In genomic region chr3:117399311-117400068, GRCh38 we compare ENCODE assay signal across 9 cellular contexts.
DNase-seq lines count a peak whose midpoint lies in the region; ATAC-seq and TF ChIP-seq lines count a peak whose summit lies in the region.
"Had no signal": no experiment of that assay in that cellular context is flagged by ENCODE, and none has a peak within 500 bp of the region (broad histone marks: within the 10 kb centered on the region; RNA-seq: fewer than 3 reads in every experiment).

No MANE protein-coding gene starts in this region.

- H3K4me1 ChIP-seq in body of pancreas, result peaks cover 52% of the 10 kb centered on the region

- TF ChIP-seq POLR2A in body of pancreas (IDR thresholded peaks at IDR 0.05), result no peak

- intact Hi-C loops in body of pancreas (cut with DNase I), result no loop called here

- H3K4me3 Mint-ChIP-seq in natural killer cell treated with Interleukin-12 subunit alpha and Interleukin-12 subunit beta and Interleukin-15 and Interleukin-18, amount 100 ng/mL, for 72 hours, result no peak overlapping the region
- H3K4me3 Mint-ChIP-seq: B cell had no signal

- peak overlapping the region; percentile 28 to 79 (median 61) for H3K27ac ChIP-seq in body of pancreas

- DNase-seq in NCI-H82 (lab: John Stamatoyannopoulos, UW) (peak; percentile 42), NCI-H82 treated with DMSO at 0.1 percent for 48 hours (lab: John Stamatoyannopoulos, UW; ENCODE audit: unreplicated experiment) (no peak), body of pancreas (peak in 2 of 4 donors; percentile 24), left lobe of liver (ENCODE audit: low spot score) (no peak), RPMI8226 (no peak), NCI-H1436 (lab: John Stamatoyannopoulos, UW) (no peak)
- no peak for DNase-seq in natural killer cell treated with Interleukin-12 subunit alpha and Interleukin-12 subunit beta and Interleukin-15 and Interleukin-18, amount 100 ng/mL, for 72 hours (ENCODE audit: low spot score)

- no peak overlapping the region for H3K27ac Mint-ChIP-seq in natural killer cell treated with Interleukin-12 subunit alpha and Interleukin-12 subunit beta and Interleukin-15 and Interleukin-18, amount 100 ng/mL, for 72 hours
- H3K27ac Mint-ChIP-seq: B cell had no signal

- H3K36me3 Mint-ChIP-seq in natural killer cell treated with Interleukin-12 subunit alpha and Interleukin-12 subunit beta and Interleukin-15 and Interleukin-18, amount 100 ng/mL, for 72 hours, result no peaks in the 10 kb centered on the region

- ATAC-seq in body of pancreas, result peak; percentile 30
- ATAC-seq in left lobe of liver, result peak; percentile 53
- ATAC-seq in natural killer cell treated with Interleukin-12 subunit alpha and Interleukin-12 subunit beta and Interleukin-15 and Interleukin-18, amount 100 ng/mL, for 72 hours, result no peak
- ATAC-seq in HG03442 (IDR thresholded peaks at IDR 0.05; ENCODE audit: unreplicated experiment), result no peak

- TF ChIP-seq CTCF in body of pancreas (IDR thresholded peaks at IDR 0.05), result peak in 2 of 7 experiments; percentile 5 to 13

- no peaks in the 10 kb centered on the region for H3K4me1 Mint-ChIP-seq in natural killer cell treated with Interleukin-12 subunit alpha and Interleukin-12 subunit beta and Interleukin-15 and Interleukin-18, amount 100 ng/mL, for 72 hours (ENCODE audit: low read depth in 2 of 2)
- H3K4me1 Mint-ChIP-seq: B cell had no signal

- H3K36me3 ChIP-seq in body of pancreas (replicated peaks in 1 of 2; ENCODE audit: insufficient read depth in 1 of 2, low read depth in 2 of 2), result no peaks in the 10 kb centered on the region

- H3K27me3 ChIP-seq in body of pancreas, result no peaks in the 10 kb centered on the region

- H3K9me3 ChIP-seq in body of pancreas, result no peaks in the 10 kb centered on the region

- H3K27me3 Mint-ChIP-seq in natural killer cell treated with Interleukin-12 subunit alpha and Interleukin-12 subunit beta and Interleukin-15 and Interleukin-18, amount 100 ng/mL, for 72 hours, result no peaks in the 10 kb centered on the region
- H3K27me3 Mint-ChIP-seq: B cell had no signal

- peaks cover 6% of the 10 kb centered on the region for H3K9me3 Mint-ChIP-seq in natural killer cell treated with Interleukin-12 subunit alpha and Interleukin-12 subunit beta and Interleukin-15 and Interleukin-18, amount 100 ng/mL, for 72 hours

- 26 to 66% methylated on average over 5 of the region's 5 CpGs for WGBS in body of pancreas, 2 donors

- H3K4me3 ChIP-seq in body of pancreas, result no peak overlapping the region

Comparison
In these comparisons a context has a peak if more than half of its experiments do, and no peak if none do; other contexts are left out.
1. ATAC-seq: peak in body of pancreas (single experiment) and left lobe of liver (single experiment); none in natural killer cell treated with Interleukin-12 subunit alpha and Interleukin-12 subunit beta and Interleukin-15 and Interleukin-18, amount 100 ng/mL, for 72 hours (0 of 2) and HG03442 (single experiment).